In the genomic region with DNA sequence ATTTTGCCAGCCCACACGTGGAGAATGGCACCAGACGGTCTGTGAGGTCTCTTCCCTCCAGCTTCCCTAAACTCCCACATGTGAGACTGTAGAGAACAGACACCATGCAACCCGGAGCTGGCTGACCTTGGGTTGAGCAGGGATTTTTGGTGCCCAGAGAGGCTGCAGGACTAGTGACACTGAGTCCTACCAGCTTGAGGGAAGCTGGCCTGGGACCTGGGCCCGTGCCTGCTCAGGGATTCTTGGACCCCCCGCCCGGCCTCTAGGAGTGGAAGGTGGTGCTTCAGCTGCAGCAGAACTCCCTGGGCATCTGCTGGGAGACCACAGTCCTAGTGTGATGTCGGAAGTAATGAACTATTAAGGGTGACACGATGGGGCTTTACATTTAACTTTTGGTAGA, we compare ENCODE assay signal across 2 cellular contexts.
TF ChIP-seq lines count a peak whose summit lies in the region.

No MANE protein-coding gene starts in this region.

TF ChIP-seq in GM12878, 131 proteins besides CTCF, POLR2A, EP300 and RAD21:
- TF ChIP-seq TAF1 (IDR thresholded peaks at IDR 0.05; ENCODE audit: borderline replicate concordance, low read depth, low read length) (no peak), ESRRA (IDR thresholded peaks at IDR 0.05; ENCODE audit: low read length) (no peak), MTA2 (IDR thresholded peaks at IDR 0.05; ENCODE audit: low read depth) (no peak), SIN3A (IDR thresholded peaks at IDR 0.05; ENCODE audit: low read depth, low read length) (no peak), RUNX3 (IDR thresholded peaks at IDR 0.05; ENCODE audit: low read length) (no peak), NRF1 (conservative IDR thresholded peaks at IDR 0.05; ENCODE audit: low read depth, low read length) (no peak), NFYA (IDR thresholded peaks at IDR 0.05; ENCODE audit: borderline replicate concordance, low read depth, low read length) (no peak), NFIC (IDR thresholded peaks at IDR 0.05; ENCODE audit: low read depth, low read length) (no peak), WRNIP1 (IDR thresholded peaks at IDR 0.05; ENCODE audit: borderline replicate concordance, low read depth, low read length) (no peak), NR2F1 (conservative IDR thresholded peaks at IDR 0.05) (no peak), HSF1 (IDR thresholded peaks at IDR 0.05; ENCODE audit: low read depth, low read length) (no peak), NBN (IDR thresholded peaks at IDR 0.05) (no peak), NKRF (conservative IDR thresholded peaks at IDR 0.05) (no peak)

TF ChIP-seq in HEK293T, 16 proteins besides CTCF, POLR2A, EP300 and RAD21:
- no peak for TF ChIP-seq LEF1 (IDR thresholded peaks at IDR 0.05; ENCODE audit: borderline replicate concordance)
- no peak for TF ChIP-seq FOXK2 (IDR thresholded peaks at IDR 0.05)
- no peak for TF ChIP-seq ARNT (IDR thresholded peaks at IDR 0.05)
TF ChIP-seq in HEK293T: peak in this region for 0.
